25 cellular contexts compared by ENCODE assay signal in genomic region chr1:110982320-110982719, GRCh38.
"Had no signal": no experiment of that assay in that cellular context is flagged by ENCODE, and none has a peak within 500 bp of the region (broad histone marks: within the 10 kb centered on the region; RNA-seq: fewer than 3 reads in every experiment).

No MANE protein-coding gene starts in this region.

- DNase-seq: activated CD4-positive, alpha-beta T cell treated with anti-CD3 and anti-CD28 coated beads for 48 hours; activated CD8-positive, alpha-beta memory T cell treated with anti-CD3 and anti-CD28 coated beads for 24 hours; activated CD8-positive, alpha-beta memory T cell treated with anti-CD3 and anti-CD28 coated beads, Interleukin-2, amount 50 U/mL, for 48 hours; activated naive CD4-positive, alpha-beta T cell; activated T-cell treated with anti-CD3 and anti-CD28 coated beads, Interleukin-2, amount 50 U/mL, for 24 hours; cortex of kidney; head of caudate nucleus; hippocampal formation; kidney; left colon; mammary epithelial cell; naive B cell; stimulated activated CD4-positive, alpha-beta T cell treated with anti-CD3 and anti-CD28 coated beads, Interleukin-1b, Interleukin-23, amount 100 ng/mL, for 48 hours; stimulated activated CD4-positive, alpha-beta T cell treated with anti-CD3 and anti-CD28 coated beads, Interleukin-4, amount 100 ng/mL, for 4 hours; stimulated activated CD8-positive, alpha-beta memory T cell treated with anti-CD3 and anti-CD28 coated beads, Interleukin-4, amount 100 ng/mL, for 48 hours; stimulated activated naive B cell treated with anti-CD40 and anti-IgM and Interleukin-4, amounts not matched to agents 10 μg/mL and 1 μg/mL and 100 μg/mL, for 72 hours had no signal

- H3K36me3 Mint-ChIP-seq: brain; stimulated activated naive B cell treated with anti-CD40 and anti-IgM and Interleukin-4, amounts not matched to agents 10 μg/mL and 1 μg/mL and 100 μg/mL, for 72 hours had no signal

- H3K27ac ChIP-seq: ascending aorta, cardiac muscle cell, right atrium auricular region, tibial nerve, VCaP had no signal

- H3K27ac Mint-ChIP-seq: activated naive CD4-positive, alpha-beta T cell treated with anti-CD3 and anti-CD28 coated beads, Interleukin-2, amount 50 U/mL, for 72 hours; activated T-cell treated with anti-CD3 and anti-CD28 coated beads, Interleukin-2, amount 50 U/mL, for 24 hours; brain; naive B cell; stimulated activated naive B cell treated with anti-CD40 and anti-IgM and Interleukin-4, amounts not matched to agents 10 μg/mL and 1 μg/mL and 100 μg/mL, for 72 hours had no signal

- H3K27me3 ChIP-seq: ascending aorta, cardiac muscle cell, right atrium auricular region, tibial nerve had no signal

- H3K4me1 ChIP-seq: ascending aorta, right atrium auricular region, tibial nerve had no signal

- H3K4me3 Mint-ChIP-seq: activated T-cell treated with anti-CD3 and anti-CD28 coated beads, Interleukin-2, amount 50 U/mL, for 24 hours; brain; naive B cell; stimulated activated naive B cell treated with anti-CD40 and anti-IgM and Interleukin-4, amounts not matched to agents 10 μg/mL and 1 μg/mL and 100 μg/mL, for 72 hours had no signal

- ATAC-seq: activated CD4-positive, CD25-positive, alpha-beta regulatory T cell treated with anti-CD3 and anti-CD28 coated beads, Interleukin-2, amount 50 U/mL, for 24 hours; activated naive CD4-positive, alpha-beta T cell treated with anti-CD3 and anti-CD28 coated beads, Interleukin-2, amount 50 U/mL, for 72 hours; left colon; stimulated activated naive B cell treated with anti-CD40 and anti-IgM and Interleukin-4, amounts not matched to agents 10 μg/mL and 1 μg/mL and 100 μg/mL, for 72 hours had no signal

- H3K4me1 Mint-ChIP-seq: brain had no signal

- H3K4me3 ChIP-seq: ascending aorta, cardiac muscle cell, right atrium auricular region, smooth muscle cell, tibial nerve had no signal

- H3K36me3 ChIP-seq: ascending aorta, cardiac muscle cell, right atrium auricular region, tibial nerve had no signal
